In genomic region chr9:27151693-27152397, GRCh38 we compare ENCODE assay signal across 1 cellular context.
TF ChIP-seq lines count a peak whose summit lies in the region.

No MANE protein-coding gene starts in this region.

TF ChIP-seq in SK-N-SH, 30 proteins besides CTCF, POLR2A, EP300 and RAD21 (continued from another document):
- TF ChIP-seq USF1 (IDR thresholded peaks at IDR 0.05; ENCODE audit: borderline replicate concordance, low read depth): no peak
- TF ChIP-seq NFIC (IDR thresholded peaks at IDR 0.05; ENCODE audit: borderline replicate concordance): peak; percentile 58; the same call in 1 of the 2 replicates
- TF ChIP-seq CHD2 (IDR thresholded peaks at IDR 0.05; ENCODE audit: low read length, partially characterized antibody): no peak
